In genomic region chr17:50817142-50817751, GRCh38 we compare ENCODE assay signal across 9 cellular contexts. TPM values are rescaled to one million over a fixed set of nuclear protein-coding genes. Genes with fewer than 3 reads are reported as not detected.
A peak's percentile ranks its signal among the peaks of the same experiment; 100 is the strongest.
DNase-seq lines count a peak whose midpoint lies in the region; ATAC-seq and TF ChIP-seq lines count a peak whose summit lies in the region.
"Had no signal": no experiment of that assay in that cellular context is flagged by ENCODE, and none has a peak within 500 bp of the region (broad histone marks: within the 10 kb centered on the region; RNA-seq: fewer than 3 reads in every experiment).

No MANE protein-coding gene starts in this region.

- H3K27me3 ChIP-seq in ascending aorta: no peaks in the 10 kb centered on the region
- H3K27me3 ChIP-seq: BLaER1 treated with 17β-estradiol and CSF1 and Interleukin-3, amounts not matched to agents 10 nM and 100 nM had no signal

- DNase-seq in NCI-H1417 (lab: John Stamatoyannopoulos, UW) (peak in 2 of 3 experiments; percentile 2 to 9), NCI-H1417 treated with DMSO at 0.1 percent for 48 hours (lab: John Stamatoyannopoulos, UW) (no peak), T-helper 2 cell (peak; percentile 18 to 45 (median 41)), ascending aorta (ENCODE audit: low spot score in 2 of 2) (no peak), left colon (peak in 1 of 2 donors; percentile 66), NCI-H2081 (lab: John Stamatoyannopoulos, UW) (no peak), DMS114 treated with DMSO at 0.1 percent for 48 hours (lab: John Stamatoyannopoulos, UW; ENCODE audit: unreplicated experiment) (no peak)
- peak; percentile 25 to 55 (median 40) for DNase-seq in stimulated activated CD4-positive, alpha-beta T cell treated with anti-CD3 and anti-CD28 coated beads, TNF-alpha, amount 100 ng/mL, for 24 hours (ENCODE audit: low read depth in 3 of 3)

- no peaks in the 10 kb centered on the region for H3K36me3 ChIP-seq in ascending aorta
- H3K36me3 ChIP-seq: BLaER1 treated with 17β-estradiol and CSF1 and Interleukin-3, amounts not matched to agents 10 nM and 100 nM had no signal

- intact Hi-C loops in ascending aorta (cut with DNase I) (loop anchor here (2.0 kb wide), 1 partner anchor 24 kb away; no protein-coding TSS in a partner anchor), left colon (cut with DNase I, micrococcal nuclease) (no loop called here)

- H3K9me3 ChIP-seq in ascending aorta: no peaks in the 10 kb centered on the region

- H3K4me3 ChIP-seq in ascending aorta: no peak overlapping the region
- H3K4me3 ChIP-seq: BLaER1 treated with 17β-estradiol and CSF1 and Interleukin-3, amounts not matched to agents 10 nM and 100 nM had no signal

- peak in 2 of 3 experiments; percentile 63 to 74 for TF ChIP-seq CTCF in ascending aorta (IDR thresholded peaks at IDR 0.05)

- no peak overlapping the region for H3K27ac ChIP-seq in ascending aorta
- H3K27ac ChIP-seq: BLaER1 treated with 17β-estradiol and CSF1 and Interleukin-3, amounts not matched to agents 10 nM and 100 nM had no signal

- ATAC-seq in left colon: peak; percentile 79

- H3K4me1 ChIP-seq in ascending aorta: no peaks in the 10 kb centered on the region

RNA-seq across cellular contexts. Expression of gene WFIKKN2, which starts 18.1 kb away (rescaled TPM):
- total RNA-seq in ascending aorta: not detected
- under 1 TPM; 0.06 to 0.08 TPM for total RNA-seq in left colon

RNA-seq across cellular contexts. Expression of gene TOB1, which starts 48.9 kb away (rescaled TPM):
- 41.7 TPM for total RNA-seq in ascending aorta
- 100 to 1,000 TPM; 138 to 175 TPM for total RNA-seq in left colon

RNA-seq across cellular contexts. Expression of gene ANKRD40CL, which starts 49.9 kb away (rescaled TPM):
- total RNA-seq in ascending aorta (not detected), left colon (10 to 100 TPM; 63.4 to 75.8 TPM)

Comparison
In these comparisons a context has a peak if more than half of its experiments do, and no peak if none do; other contexts are left out.
1. DNase-seq: peak in NCI-H1417 (2 of 3), T-helper 2 cell (5 of 5) and stimulated activated CD4-positive, alpha-beta T cell treated with anti-CD3 and anti-CD28 coated beads, TNF-alpha, amount 100 ng/mL, for 24 hours (3 of 3); none in NCI-H1417 treated with DMSO at 0.1 percent for 48 hours (single experiment), ascending aorta (0 of 2), NCI-H2081 (0 of 2) and DMS114 treated with DMSO at 0.1 percent for 48 hours (single experiment).
2. RNA of gene ANKRD40CL, which starts 49.9 kb away (total RNA-seq): 63.4 to 75.8 TPM in left colon; not detected in ascending aorta (single experiment); every median in the first group is over 10 times any median in the second.